In the genomic region with DNA sequence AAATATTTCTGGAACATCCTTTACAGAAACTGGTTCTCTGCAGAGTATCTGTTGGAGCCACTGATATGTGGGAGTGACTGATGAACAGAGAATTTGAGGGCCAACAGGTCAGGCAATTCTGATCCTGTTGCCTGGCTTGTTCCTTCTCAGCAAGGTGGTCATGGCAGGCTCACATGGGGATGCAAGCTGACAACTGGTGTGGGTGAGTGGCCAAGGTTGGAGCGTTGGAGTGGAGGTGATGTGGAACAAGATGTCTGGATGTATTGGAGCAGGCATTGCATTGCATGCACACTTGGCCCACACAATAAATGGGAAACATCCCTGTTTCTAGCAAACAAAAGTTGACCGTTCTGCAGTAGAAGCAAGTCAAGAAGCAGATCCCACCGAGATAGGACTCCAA, we compare ENCODE assay signal across 1 cellular context.
TF ChIP-seq lines count a peak whose summit lies in the region.

No MANE protein-coding gene starts in this region.

TF ChIP-seq in A549, 52 proteins besides CTCF, POLR2A, EP300 and RAD21:
- TF ChIP-seq, protein P1, sequence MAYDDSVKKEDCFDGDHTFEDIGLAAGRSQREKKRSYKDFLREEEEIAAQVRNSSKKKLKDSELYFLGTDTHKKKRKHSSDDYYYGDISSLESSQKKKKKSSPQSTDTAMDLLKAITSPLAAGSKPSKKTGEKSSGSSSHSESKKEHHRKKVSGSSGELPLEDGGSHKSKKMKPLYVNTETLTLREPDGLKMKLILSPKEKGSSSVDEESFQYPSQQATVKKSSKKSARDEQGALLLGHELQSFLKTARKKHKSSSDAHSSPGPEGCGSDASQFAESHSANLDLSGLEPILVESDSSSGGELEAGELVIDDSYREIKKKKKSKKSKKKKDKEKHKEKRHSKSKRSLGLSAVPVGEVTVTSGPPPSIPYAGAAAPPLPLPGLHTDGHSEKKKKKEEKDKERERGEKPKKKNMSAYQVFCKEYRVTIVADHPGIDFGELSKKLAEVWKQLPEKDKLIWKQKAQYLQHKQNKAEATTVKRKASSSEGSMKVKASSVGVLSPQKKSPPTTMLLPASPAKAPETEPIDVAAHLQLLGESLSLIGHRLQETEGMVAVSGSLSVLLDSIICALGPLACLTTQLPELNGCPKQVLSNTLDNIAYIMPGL (CRISPR knock-in tag; IDR thresholded peaks at IDR 0.05; ENCODE audit: borderline replicate concordance), result no peak
- TF ChIP-seq JUNB (IDR thresholded peaks at IDR 0.05), result no peak
- no peak for TF ChIP-seq MYC (IDR thresholded peaks at IDR 0.05; ENCODE audit: borderline replicate concordance, low read length)
- TF ChIP-seq CBX8 (IDR thresholded peaks at IDR 0.05), result no peak
- TF ChIP-seq, protein P2, sequence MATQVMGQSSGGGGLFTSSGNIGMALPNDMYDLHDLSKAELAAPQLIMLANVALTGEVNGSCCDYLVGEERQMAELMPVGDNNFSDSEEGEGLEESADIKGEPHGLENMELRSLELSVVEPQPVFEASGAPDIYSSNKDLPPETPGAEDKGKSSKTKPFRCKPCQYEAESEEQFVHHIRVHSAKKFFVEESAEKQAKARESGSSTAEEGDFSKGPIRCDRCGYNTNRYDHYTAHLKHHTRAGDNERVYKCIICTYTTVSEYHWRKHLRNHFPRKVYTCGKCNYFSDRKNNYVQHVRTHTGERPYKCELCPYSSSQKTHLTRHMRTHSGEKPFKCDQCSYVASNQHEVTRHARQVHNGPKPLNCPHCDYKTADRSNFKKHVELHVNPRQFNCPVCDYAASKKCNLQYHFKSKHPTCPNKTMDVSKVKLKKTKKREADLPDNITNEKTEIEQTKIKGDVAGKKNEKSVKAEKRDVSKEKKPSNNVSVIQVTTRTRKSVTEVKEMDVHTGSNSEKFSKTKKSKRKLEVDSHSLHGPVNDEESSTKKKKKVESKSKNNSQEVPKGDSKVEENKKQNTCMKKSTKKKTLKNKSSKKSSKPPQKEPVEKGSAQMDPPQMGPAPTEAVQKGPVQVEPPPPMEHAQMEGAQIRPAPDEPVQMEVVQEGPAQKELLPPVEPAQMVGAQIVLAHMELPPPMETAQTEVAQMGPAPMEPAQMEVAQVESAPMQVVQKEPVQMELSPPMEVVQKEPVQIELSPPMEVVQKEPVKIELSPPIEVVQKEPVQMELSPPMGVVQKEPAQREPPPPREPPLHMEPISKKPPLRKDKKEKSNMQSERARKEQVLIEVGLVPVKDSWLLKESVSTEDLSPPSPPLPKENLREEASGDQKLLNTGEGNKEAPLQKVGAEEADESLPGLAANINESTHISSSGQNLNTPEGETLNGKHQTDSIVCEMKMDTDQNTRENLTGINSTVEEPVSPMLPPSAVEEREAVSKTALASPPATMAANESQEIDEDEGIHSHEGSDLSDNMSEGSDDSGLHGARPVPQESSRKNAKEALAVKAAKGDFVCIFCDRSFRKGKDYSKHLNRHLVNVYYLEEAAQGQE (IDR thresholded peaks at IDR 0.05), result no peak
- no peak for TF ChIP-seq FOSB (CRISPR knock-in tag; IDR thresholded peaks at IDR 0.05)
- no peak for TF ChIP-seq ZFP36 (IDR thresholded peaks at IDR 0.05; ENCODE audit: borderline replicate concordance, partially characterized antibody)
- TF ChIP-seq TFCP2L1 (CRISPR knock-in tag; IDR thresholded peaks at IDR 0.05), result no peak
- TF ChIP-seq ZNF302 (CRISPR knock-in tag; IDR thresholded peaks at IDR 0.05), result no peak
- TF ChIP-seq, protein P3, sequence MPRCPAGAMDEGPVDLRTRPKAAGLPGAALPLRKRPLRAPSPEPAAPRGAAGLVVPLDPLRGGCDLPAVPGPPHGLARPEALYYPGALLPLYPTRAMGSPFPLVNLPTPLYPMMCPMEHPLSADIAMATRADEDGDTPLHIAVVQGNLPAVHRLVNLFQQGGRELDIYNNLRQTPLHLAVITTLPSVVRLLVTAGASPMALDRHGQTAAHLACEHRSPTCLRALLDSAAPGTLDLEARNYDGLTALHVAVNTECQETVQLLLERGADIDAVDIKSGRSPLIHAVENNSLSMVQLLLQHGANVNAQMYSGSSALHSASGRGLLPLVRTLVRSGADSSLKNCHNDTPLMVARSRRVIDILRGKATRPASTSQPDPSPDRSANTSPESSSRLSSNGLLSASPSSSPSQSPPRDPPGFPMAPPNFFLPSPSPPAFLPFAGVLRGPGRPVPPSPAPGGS (IDR thresholded peaks at IDR 0.05), result no peak
- no peak for TF ChIP-seq NFE2L2 (conservative IDR thresholded peaks at IDR 0.05; ENCODE audit: low read length)
- TF ChIP-seq CHD4 (IDR thresholded peaks at IDR 0.05; ENCODE audit: borderline replicate concordance), result no peak
- TF ChIP-seq, protein P4, sequence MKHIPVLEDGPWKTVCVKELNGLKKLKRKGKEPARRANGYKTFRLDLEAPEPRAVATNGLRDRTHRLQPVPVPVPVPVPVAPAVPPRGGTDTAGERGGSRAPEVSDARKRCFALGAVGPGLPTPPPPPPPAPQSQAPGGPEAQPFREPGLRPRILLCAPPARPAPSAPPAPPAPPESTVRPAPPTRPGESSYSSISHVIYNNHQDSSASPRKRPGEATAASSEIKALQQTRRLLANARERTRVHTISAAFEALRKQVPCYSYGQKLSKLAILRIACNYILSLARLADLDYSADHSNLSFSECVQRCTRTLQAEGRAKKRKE (CRISPR knock-in tag; IDR thresholded peaks at IDR 0.05; ENCODE audit: low read depth), result no peak
- no peak for TF ChIP-seq TP53 (CRISPR knock-in tag; IDR thresholded peaks at IDR 0.05)
- TF ChIP-seq, protein P5, sequence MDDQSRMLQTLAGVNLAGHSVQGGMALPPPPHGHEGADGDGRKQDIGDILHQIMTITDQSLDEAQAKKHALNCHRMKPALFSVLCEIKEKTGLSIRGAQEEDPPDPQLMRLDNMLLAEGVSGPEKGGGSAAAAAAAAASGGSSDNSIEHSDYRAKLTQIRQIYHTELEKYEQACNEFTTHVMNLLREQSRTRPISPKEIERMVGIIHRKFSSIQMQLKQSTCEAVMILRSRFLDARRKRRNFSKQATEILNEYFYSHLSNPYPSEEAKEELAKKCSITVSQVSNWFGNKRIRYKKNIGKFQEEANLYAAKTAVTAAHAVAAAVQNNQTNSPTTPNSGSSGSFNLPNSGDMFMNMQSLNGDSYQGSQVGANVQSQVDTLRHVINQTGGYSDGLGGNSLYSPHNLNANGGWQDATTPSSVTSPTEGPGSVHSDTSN (IDR thresholded peaks at IDR 0.05), result no peak
- no peak for TF ChIP-seq HEYL (CRISPR knock-in tag; IDR thresholded peaks at IDR 0.05)
- no peak for TF ChIP-seq HOXB13 (CRISPR knock-in tag; IDR thresholded peaks at IDR 0.05; ENCODE audit: low read depth)
TF ChIP-seq in A549: peak in this region for 0.
